Comparison of ENCODE assay signal across 20 cellular contexts in genomic region chr16:87880117-87880696, GRCh38. TPM values are rescaled to one million over a fixed set of nuclear protein-coding genes. Genes with fewer than 3 reads are reported as not detected.
"Had no signal": no experiment of that assay in that cellular context is flagged by ENCODE, and none has a peak within 500 bp of the region (broad histone marks: within the 10 kb centered on the region; RNA-seq: fewer than 3 reads in every experiment).

No MANE protein-coding gene starts in this region.

- H3K4me3 Mint-ChIP-seq: dendritic cell treated with granulocyte-macrophage colony-stimulating factor and Interleukin-4, amounts not matched to agents 40 ng/mL and 50 ng/mL, for 4 days; natural killer cell treated with Interleukin-12 subunit alpha and Interleukin-12 subunit beta and Interleukin-15 and Interleukin-18, amount 100 ng/mL, for 72 hours had no signal

- H3K4me1 ChIP-seq: ascending aorta, breast epithelium, foreskin keratinocyte, sigmoid colon, spleen, tibial artery, vagina had no signal

- H3K27me3 ChIP-seq: ascending aorta, vagina had no signal

- DNase-seq: activated CD4-positive, CD25-positive, alpha-beta regulatory T cell treated with anti-CD3 and anti-CD28 coated beads, Interleukin-2, amount 50 U/mL, for 72 hours; activated CD8-positive, alpha-beta memory T cell treated with anti-CD3 and anti-CD28 coated beads, Interleukin-2, amount 50 U/mL, for 48 hours; activated naive CD4-positive, alpha-beta T cell treated with Interleukin-2 at 50 U/mL for 16 hours; effector memory CD4-positive, alpha-beta T cell; foreskin keratinocyte; glutamatergic neuron; hypothalamus; sigmoid colon; spleen; tibial artery had no signal

- H3K4me3 ChIP-seq: ascending aorta, breast epithelium, sigmoid colon, spleen, tibial artery, vagina had no signal

- H3K27ac ChIP-seq: ascending aorta, breast epithelium, foreskin keratinocyte, sigmoid colon, spleen, tibial artery, vagina had no signal

- H3K9me3 ChIP-seq: ascending aorta, breast epithelium, sigmoid colon, spleen, tibial artery, vagina had no signal

- ATAC-seq: foreskin keratinocyte; natural killer cell treated with Interleukin-12 subunit alpha and Interleukin-12 subunit beta and Interleukin-15 and Interleukin-18, amount 100 ng/mL, for 72 hours had no signal

- H3K9me3 Mint-ChIP-seq: dendritic cell treated with granulocyte-macrophage colony-stimulating factor and Interleukin-4, amounts not matched to agents 40 ng/mL and 50 ng/mL, for 4 days; natural killer cell treated with Interleukin-12 subunit alpha and Interleukin-12 subunit beta and Interleukin-15 and Interleukin-18, amount 100 ng/mL, for 72 hours had no signal

- H3K36me3 ChIP-seq: ascending aorta, breast epithelium, sigmoid colon, spleen, tibial artery, vagina had no signal

RNA-seq across cellular contexts. Expression of gene CA5A, which starts 56.1 kb away (rescaled TPM):
- total RNA-seq: ascending aorta; breast epithelium; cerebellum; foreskin keratinocyte; kidney epithelial cell; lower leg skin; mesenteric fat pad; natural killer cell treated with Interleukin-12 subunit alpha and Interleukin-12 subunit beta and Interleukin-15 and Interleukin-18, amount 100 ng/mL, for 72 hours; omental fat pad; sigmoid colon; spleen; vagina had no signal
- polyA plus RNA-seq: foreskin keratinocyte, sigmoid colon, spleen had no signal
